23 cellular contexts compared by ENCODE assay signal in genomic region chr1:231497629-231498152, GRCh38. TPM values are rescaled to one million over a fixed set of nuclear protein-coding genes. Genes with fewer than 3 reads are reported as not detected.
DNase-seq lines count a peak whose midpoint lies in the region; ATAC-seq and FAIRE-seq lines count a peak whose summit lies in the region.
"Had no signal": no experiment of that assay in that cellular context is flagged by ENCODE, and none has a peak within 500 bp of the region (broad histone marks: within the 10 kb centered on the region; RNA-seq: fewer than 3 reads in every experiment).

No MANE protein-coding gene starts in this region.

- H3K4me1 ChIP-seq in small intestine (ENCODE audit: control insufficient read depth in 2 of 2, insufficient read depth in 1 of 2, low read depth in 1 of 2, low read length in 1 of 2): no peaks in the 10 kb centered on the region
- H3K4me1 ChIP-seq: BE2C, HAP-1 had no signal

- H3K4me3 ChIP-seq in small intestine (ENCODE audit: low read depth in 1 of 2, low read length in 2 of 2): no peak overlapping the region
- H3K4me3 ChIP-seq: BLaER1 treated with 17β-estradiol and CSF1 and Interleukin-3, amounts not matched to agents 10 nM and 100 nM; HAP-1 had no signal

- intact Hi-C loops in left colon (cut with DNase I, micrococcal nuclease): no loop called here

- DNase-seq in EL (peak; percentile 13), HT-29 (ENCODE audit: low spot score) (peak; percentile 19), left colon (no peak), small intestine (peak; percentile 66), nucleus accumbens (lab: John Stamatoyannopoulos, UW) (no peak), SK-N-DZ (ENCODE audit: low spot score) (no peak), hippocampal formation (lab: John Stamatoyannopoulos, UW) (no peak)
- DNase-seq: AML-193; BE2C; CD4-positive, alpha-beta T cell; CD8-positive, alpha-beta memory T cell; DMS 273 treated with DMSO at 0.1 percent for 48 hours; DND-41; GF-D8; GOT3; HFFc6 had no signal

- no peak overlapping the region for H3K27ac ChIP-seq in small intestine (ENCODE audit: low read depth in 1 of 2, low read length in 1 of 2)
- H3K27ac ChIP-seq: BLaER1 treated with 17β-estradiol and CSF1 and Interleukin-3, amounts not matched to agents 10 nM and 100 nM had no signal

- H3K27me3 ChIP-seq in small intestine (ENCODE audit: control insufficient read depth in 2 of 2, insufficient read depth in 2 of 2, low read length in 2 of 2): no peaks in the 10 kb centered on the region
- H3K27me3 ChIP-seq: BE2C had no signal

- ATAC-seq in left colon (peak; percentile 96), GM19351 (IDR thresholded peaks at IDR 0.05; ENCODE audit: unreplicated experiment) (no peak)

- no peak for FAIRE-seq in small intestine (lab: Jason Lieb, UNC)
- FAIRE-seq: D721Med, GM12891, GM18507, H54 had no signal

- H3K36me3 ChIP-seq in small intestine (ENCODE audit: control insufficient read depth in 2 of 2, insufficient read depth in 2 of 2, low read length in 2 of 2): no peaks in the 10 kb centered on the region
- H3K36me3 ChIP-seq: BE2C, HAP-1 had no signal

- WGBS in small intestine, 3 donors: 35 to 64% (median 49%) methylated on average over 2 of the region's 2 CpGs

- H3K9me3 ChIP-seq in small intestine (ENCODE audit: control insufficient read depth, low read depth): no peaks in the 10 kb centered on the region
- H3K9me3 ChIP-seq: BE2C had no signal

RNA-seq across cellular contexts. Expression of gene TSNAX, which starts 30.8 kb away (rescaled TPM):
- 10.0 and 13.9 TPM in 2 replicates for total RNA-seq in HT-29 (2014; rRNA removed; shearing (Covaris generic))
- total RNA-seq in left colon: 10 to 100 TPM; 30.7 to 34.3 TPM
- 10 to 100 TPM; 16.2 to 19.6 (median 16.8) TPM for polyA plus RNA-seq in small intestine
- 46.8 and 47.1 TPM in 2 replicates for polyA plus RNA-seq in SK-N-DZ (2014; cell fraction: cytosol; rRNA removed)
- polyA plus RNA-seq in SK-N-DZ (2014; cell fraction: nucleus; rRNA removed): 10.8 and 12.8 TPM in 2 replicates

Comparison
In these comparisons a context has a peak if more than half of its experiments do, and no peak if none do; other contexts are left out.
1. DNase-seq: peak in EL (single experiment), HT-29 (single experiment) and small intestine (single experiment); none in left colon (0 of 2), nucleus accumbens (0 of 56), SK-N-DZ (single experiment) and hippocampal formation (0 of 2).